Comparison of ENCODE assay signal across 18 cellular contexts in genomic region chr6:53797304-53797703, GRCh38. TPM values are rescaled to one million over a fixed set of nuclear protein-coding genes. Genes with fewer than 3 reads are reported as not detected.
A peak's percentile ranks its signal among the peaks of the same experiment; 100 is the strongest.
DNase-seq lines count a peak whose midpoint lies in the region; ATAC-seq, FAIRE-seq and TF ChIP-seq lines count a peak whose summit lies in the region.
"Had no signal": no experiment of that assay in that cellular context is flagged by ENCODE, and none has a peak within 500 bp of the region (broad histone marks: within the 10 kb centered on the region; RNA-seq: fewer than 3 reads in every experiment).

No MANE protein-coding gene starts in this region.

- ATAC-seq in T-cell (replicated peaks in 1 of 4) (no peak), left ventricle myocardium superior (no peak)

- no peak overlapping the region for H2BK120ac ChIP-seq in trophoblast cell (ENCODE audit: insufficient read depth, low read length, poor library complexity)

- no CpG with 5 or more reads among the region's 2 CpGs for WGBS in trophoblast cell (ENCODE audit: extremely low coverage, insufficient coverage, insufficient read length)

- no peak overlapping the region for H3K23ac ChIP-seq in trophoblast cell (ENCODE audit: low read length)

- H2BK12ac ChIP-seq in trophoblast cell (ENCODE audit: low read length), result no peak overlapping the region

- H3K36me3 ChIP-seq in CD4-positive, alpha-beta memory T cell (ENCODE audit: insufficient read depth, low read length), result no peaks in the 10 kb centered on the region
- H3K36me3 ChIP-seq in endothelial cell of umbilical vein (ENCODE audit: control insufficient read depth in 2 of 2, extremely low read depth in 1 of 2, insufficient read depth in 2 of 2, low read length in 2 of 2) (no peaks in the 10 kb centered on the region), trophoblast cell (ENCODE audit: control insufficient read depth in 1 of 2, insufficient read depth in 2 of 2, low read length in 2 of 2) (peaks cover 0 to 2% of the 10 kb centered on the region in 2 experiments)

- H3K9me1 ChIP-seq in endothelial cell of umbilical vein (replicated peaks; ENCODE audit: control insufficient read depth, extremely low read depth, insufficient read depth, low read length), result no peaks in the 10 kb centered on the region

- H3K9me3 Mint-ChIP-seq in CD4-positive, alpha-beta memory T cell, result no peaks in the 10 kb centered on the region
- H3K9me3 Mint-ChIP-seq in T-cell, result no peaks in the 10 kb centered on the region

- H3K9me3 ChIP-seq in CD4-positive, alpha-beta memory T cell (ENCODE audit: control insufficient read depth in 1 of 2, low read length in 2 of 2), result no peaks in the 10 kb centered on the region
- H3K9me3 ChIP-seq in endothelial cell of umbilical vein (replicated peaks; ENCODE audit: control insufficient read depth, insufficient read depth, low read length) (no peaks in the 10 kb centered on the region), trophoblast cell (ENCODE audit: insufficient read depth, low read depth, low read length) (no peaks in the 10 kb centered on the region)

- peaks cover 21% of the 10 kb centered on the region for H3K4me1 ChIP-seq in CD4-positive, alpha-beta memory T cell (ENCODE audit: insufficient read depth, low read length)
- H3K4me1 ChIP-seq in endothelial cell of umbilical vein (ENCODE audit: control insufficient read depth, extremely low read depth, insufficient read depth, low read length), result peaks cover 25% of the 10 kb centered on the region
- peaks cover 0 to 9% of the 10 kb centered on the region in 2 experiments for H3K4me1 ChIP-seq in trophoblast cell (ENCODE audit: control insufficient read depth in 1 of 2, insufficient read depth in 2 of 2, low read length in 2 of 2)

- no peak for TF ChIP-seq CTCF in endothelial cell of umbilical vein (IDR thresholded peaks at IDR 0.05; ENCODE audit: extremely low read depth in 1 of 2, insufficient read depth in 1 of 2, low read depth in 1 of 2, low read length in 2 of 2)

- H3K18ac ChIP-seq in trophoblast cell (ENCODE audit: low read length), result no peak overlapping the region

- H2AFZ ChIP-seq in endothelial cell of umbilical vein (ENCODE audit: low read depth, low read length), result no peak overlapping the region
- no peak overlapping the region for H2AFZ ChIP-seq in trophoblast cell (ENCODE audit: insufficient read depth, low read length, poor library complexity)
- H2AFZ ChIP-seq: parathyroid adenoma had no signal

- no peak overlapping the region for H4K8ac ChIP-seq in trophoblast cell (ENCODE audit: low read depth, low read length)

- H3K27ac ChIP-seq in CD4-positive, alpha-beta memory T cell (ENCODE audit: low read depth, low read length), result no peak overlapping the region
- H3K27ac ChIP-seq in endothelial cell of umbilical vein (ENCODE audit: insufficient read depth, low read depth, low read length), result no peak overlapping the region
- no peak overlapping the region for H3K27ac ChIP-seq in trophoblast cell (ENCODE audit: low read depth, low read length)
- H3K27ac ChIP-seq: SK-N-MC had no signal

- POLR2A ChIA-PET in CD4-positive, alpha-beta memory T cell (lab: Charles Lee; ENCODE audit: partially characterized antibody), result interaction anchor here (1.4 kb wide), 1 partner anchor 18 kb away, joined by 4 read pairs; no protein-coding TSS in a partner anchor
- POLR2A ChIA-PET in T-cell (lab: Charles Lee), result interaction anchor here in 1 of 2 donors (0.8 kb wide), 1 partner anchor 487 kb away, joined by 3 read pairs; no protein-coding TSS in a partner anchor
- POLR2A ChIA-PET in endothelial cell of umbilical vein (lab: Charles Lee), result no interaction called here

- H3K36me3 Mint-ChIP-seq in CD4-positive, alpha-beta memory T cell, result peaks cover 0 to 10% of the 10 kb centered on the region in 2 donors
- H3K36me3 Mint-ChIP-seq in T-cell, result no peaks in the 10 kb centered on the region

- H3K27me3 ChIP-seq in CD4-positive, alpha-beta memory T cell (ENCODE audit: insufficient read depth, low read length), result no peaks in the 10 kb centered on the region
- H3K27me3 ChIP-seq in endothelial cell of umbilical vein (ENCODE audit: control insufficient read depth in 2 of 2, insufficient read depth in 2 of 2, low read length in 2 of 2), result no peaks in the 10 kb centered on the region
- no peaks in the 10 kb centered on the region for H3K27me3 ChIP-seq in trophoblast cell (ENCODE audit: insufficient read depth, low read length)

- no peak for DNase-seq in CD4-positive, alpha-beta memory T cell
- DNase-seq in T-cell, result no peak
- DNase-seq in endothelial cell of umbilical vein (ENCODE audit: low read depth, low spot score), result no peak
- DNase-seq in trophoblast cell, result no peak
- DNase-seq in UCSD-AML1 (lab: John Stamatoyannopoulos, UW; ENCODE audit: unreplicated experiment), result no peak
- no peak for DNase-seq in left ventricle myocardium superior
- no peak for DNase-seq in DMS 273 treated with DMSO at 0.1 percent for 48 hours (lab: John Stamatoyannopoulos, UW)
- no peak for DNase-seq in urothelium cell line (ENCODE audit: low spot score)
- DNase-seq: activated CD8-positive, alpha-beta memory T cell treated with anti-CD3 and anti-CD28 coated beads for 24 hours; activated gamma-delta T cell; effector CD8-positive, alpha-beta T cell; NCI-H1694; NCI-H510A treated with DMSO at 0.1 percent for 48 hours; stimulated activated CD4-positive, alpha-beta T cell treated with anti-CD3 and anti-CD28 coated beads, Interleukin-15, amount 100 ng/mL, for 24 hours had no signal

- no peak overlapping the region for H4K12ac ChIP-seq in trophoblast cell (ENCODE audit: low read depth, low read length)

- H3K79me1 ChIP-seq in trophoblast cell (ENCODE audit: low read length), result peaks cover 30% of the 10 kb centered on the region

- intact Hi-C loops in CD4-positive, alpha-beta memory T cell (cut with micrococcal nuclease), result loop anchor here (10.0 kb wide), 1 partner anchor 463 kb away; no protein-coding TSS in a partner anchor
- intact Hi-C loops in endothelial cell of umbilical vein (cut with micrococcal nuclease), result loop anchor here (2.0 kb wide), 1 partner anchor 17 kb away; no protein-coding TSS in a partner anchor
- intact Hi-C loops in left ventricle myocardium superior (cut with micrococcal nuclease), result loop anchor here (10.0 kb wide), 1 partner anchor 157 kb away; no protein-coding TSS in a partner anchor

- H3K27me3 Mint-ChIP-seq in CD4-positive, alpha-beta memory T cell, result peaks cover 2% of the 10 kb centered on the region in 2 donors
- peaks cover 4 to 5% of the 10 kb centered on the region in 2 donors for H3K27me3 Mint-ChIP-seq in T-cell

- no peak overlapping the region for H2AK5ac ChIP-seq in trophoblast cell (ENCODE audit: low read length)

- no peaks in the 10 kb centered on the region for H4K20me1 ChIP-seq in endothelial cell of umbilical vein (replicated peaks; ENCODE audit: control insufficient read depth, extremely low read depth, insufficient read depth, low read length)

- no peak overlapping the region for H2BK5ac ChIP-seq in trophoblast cell (ENCODE audit: low read depth, low read length, poor library complexity)

- H3K4ac ChIP-seq in trophoblast cell (ENCODE audit: low read depth, low read length), result peak overlapping the region; percentile 63

- peak overlapping the region in 5 of 8 donors; percentile 1 to 58 (median 12) for H3K4me3 Mint-ChIP-seq in CD4-positive, alpha-beta memory T cell
- H3K4me3 Mint-ChIP-seq in T-cell, result peak overlapping the region in 2 of 3 donors; percentile 1 to 97

- no peak for FAIRE-seq in endothelial cell of umbilical vein (lab: Jason Lieb, UNC)
- FAIRE-seq in urothelium cell line (lab: Jason Lieb, UNC), result no peak
- FAIRE-seq: D721Med, frontal cortex had no signal

- H3K4me3 ChIP-seq in CD4-positive, alpha-beta memory T cell (ENCODE audit: low read length in 2 of 2), result no peak overlapping the region
- H3K4me3 ChIP-seq in endothelial cell of umbilical vein (replicated peaks in 1 of 3; ENCODE audit: insufficient read depth in 1 of 3, low read depth in 1 of 3, low read length in 3 of 3) (no peak overlapping the region), trophoblast cell (ENCODE audit: low read depth, low read length) (no peak overlapping the region)

- no peak for TF ChIP-seq POLR2A in endothelial cell of umbilical vein (IDR thresholded peaks at IDR 0.05; ENCODE audit: low read depth, low read length)

- H4K91ac ChIP-seq in trophoblast cell (ENCODE audit: low read depth, low read length), result no peak overlapping the region

- H3K14ac ChIP-seq in trophoblast cell (ENCODE audit: low read length), result no peak overlapping the region

- H3K9ac ChIP-seq in endothelial cell of umbilical vein (replicated peaks; ENCODE audit: extremely low read depth, insufficient read depth, low read length) (no peak overlapping the region), trophoblast cell (ENCODE audit: low read length) (no peak overlapping the region)
- H3K9ac ChIP-seq: parathyroid adenoma had no signal

- no TSS peak for BruUV-seq in endothelial cell of umbilical vein (replicated peaks; lab: Mats Ljungman, UMichigan)

- H3K4me2 ChIP-seq in endothelial cell of umbilical vein (ENCODE audit: insufficient read depth, low read length) (peak overlapping the region; percentile 96), trophoblast cell (ENCODE audit: low read length) (peak overlapping the region; percentile 13)

- dilution Hi-C loops in endothelial cell of umbilical vein (cut with MboI; ENCODE audit: extremely low pct_ligation_motif_present, low sequenced_read_pairs), result no loop called here

- peaks cover 14 to 36% (median 29%) of the 10 kb centered on the region in 4 donors for H3K4me1 Mint-ChIP-seq in CD4-positive, alpha-beta memory T cell
- peaks cover 28 to 31% (median 29%) of the 10 kb centered on the region in 3 donors for H3K4me1 Mint-ChIP-seq in T-cell

- CTCF ChIA-PET in CD4-positive, alpha-beta memory T cell (lab: Charles Lee; ENCODE audit: partially characterized antibody), result interaction anchor here (1.6 kb wide), 1 partner anchor 11 kb away, joined by 3 read pairs; no protein-coding TSS in a partner anchor
- CTCF ChIA-PET in T-cell (lab: Charles Lee), result interaction anchor here in 1 of 2 donors (0.6 kb wide), 1 partner anchor 73 kb away, joined by 3 read pairs; no protein-coding TSS in a partner anchor
- CTCF ChIA-PET in endothelial cell of umbilical vein (lab: Charles Lee), result interaction anchor here (1.3 to 7.5 kb wide), 4 partner anchors 12 to 159 kb away, joined by 4 to 319 read pairs (median 65); no protein-coding TSS in a partner anchor

- peaks cover 15% of the 10 kb centered on the region for H3K79me2 ChIP-seq in endothelial cell of umbilical vein (ENCODE audit: control insufficient read depth, insufficient read depth, low read length)
- peaks cover 38% of the 10 kb centered on the region for H3K79me2 ChIP-seq in trophoblast cell (ENCODE audit: control insufficient read depth, insufficient read depth, low read length, poor library complexity)

- peak overlapping the region in 1 of 7 donors; percentile 2 for H3K27ac Mint-ChIP-seq in CD4-positive, alpha-beta memory T cell
- H3K27ac Mint-ChIP-seq in T-cell, result no peak overlapping the region

RNA-seq across cellular contexts. Expression of gene LRRC1, which starts 2.5 kb away (rescaled TPM):
- total RNA-seq in CD4-positive, alpha-beta memory T cell, result 1 to 10 TPM; 4.6 to 5.2 TPM
- polyA plus RNA-seq in CD4-positive, alpha-beta memory T cell, result 1 to 10 TPM; 2.2 to 2.8 TPM
- total RNA-seq in T-cell (1 to 10 TPM; 2.1 to 3.9 (median 2.8) TPM), endothelial cell of umbilical vein (10.6 and 11.7 TPM in 2 replicates), left ventricle myocardium superior (2.0 TPM)
- polyA plus RNA-seq in endothelial cell of umbilical vein, result 5.5 and 5.6 TPM in 2 replicates
- polyA plus RNA-seq in endothelial cell of umbilical vein (2011; cell fraction: cytosol; rRNA removed), result 5.7 and 6.3 TPM in 2 replicates
- polyA plus RNA-seq in endothelial cell of umbilical vein (2011; cell fraction: nucleus; rRNA removed), result 24.5 and 29.2 TPM in 2 replicates
- polyA plus RNA-seq in endothelial cell of umbilical vein (2012), result 6.7 and 7.3 TPM in 2 replicates
- polyA minus RNA-seq in endothelial cell of umbilical vein, result 7.8 and 10.2 TPM in 2 replicates
- polyA minus RNA-seq in endothelial cell of umbilical vein (2011; cell fraction: cytosol; rRNA and poly(A)+ RNA removed), result 4.4 TPM
- 20.1 and 30.3 TPM in 2 replicates for polyA minus RNA-seq in endothelial cell of umbilical vein (2011; cell fraction: nucleus; rRNA and poly(A)+ RNA removed)
- polyA plus RNA-seq in trophoblast cell (2013), result 43.6 and 44.5 TPM in 2 replicates
